Comparison of ENCODE assay signal across 10 cellular contexts in the genomic region with DNA sequence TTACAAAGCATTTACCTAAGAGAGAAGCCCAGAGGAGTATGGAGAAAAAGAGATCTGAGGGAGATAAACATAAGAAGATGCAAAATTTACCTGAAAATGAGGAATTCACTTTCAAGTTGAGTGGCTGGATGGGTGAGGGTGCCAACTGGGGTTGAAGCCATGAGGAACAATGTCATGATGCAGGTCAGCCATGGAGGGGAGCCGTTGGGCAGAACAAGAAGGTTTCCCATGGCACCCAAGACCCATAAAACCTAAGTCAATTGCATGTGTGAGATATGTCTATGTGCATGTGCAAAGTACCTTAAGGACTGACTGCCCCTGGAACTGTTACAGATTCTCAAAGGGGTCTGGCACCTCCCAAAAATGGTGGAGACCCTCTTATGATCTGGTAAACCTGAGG. TPM values are rescaled to one million over a fixed set of nuclear protein-coding genes. Genes with fewer than 3 reads are reported as not detected.
A peak's percentile ranks its signal among the peaks of the same experiment; 100 is the strongest.
DNase-seq lines count a peak whose midpoint lies in the region; ATAC-seq and TF ChIP-seq lines count a peak whose summit lies in the region.
"Had no signal": no experiment of that assay in that cellular context is flagged by ENCODE, and none has a peak within 500 bp of the region (broad histone marks: within the 10 kb centered on the region; RNA-seq: fewer than 3 reads in every experiment).

No MANE protein-coding gene starts in this region.

- TF ChIP-seq CTCF in GM23338 (conservative IDR thresholded peaks at IDR 0.05; ENCODE audit: low read depth in 2 of 2), result peak; percentile 48 to 75
- peak; percentile 56 for TF ChIP-seq CTCF in fibroblast of pulmonary artery (IDR thresholded peaks at IDR 0.05; ENCODE audit: low read length, missing control alignments)
- peak; percentile 43 for TF ChIP-seq CTCF in osteoblast (IDR thresholded peaks at IDR 0.05; ENCODE audit: extremely low read depth, low read depth, low read length)
- TF ChIP-seq CTCF in GM13976 (IDR thresholded peaks at IDR 0.05; ENCODE audit: borderline replicate concordance, control extremely low read depth, extremely low read depth, insufficient read depth, missing control alignments), result no peak
- TF ChIP-seq CTCF in vagina (IDR thresholded peaks at IDR 0.05), result peak in 1 of 3 experiments; percentile 8

- no peaks in the 10 kb centered on the region for H3F3A ChIP-seq in GM23338 (replicated peaks; ENCODE audit: low read depth)

- ATAC-seq in GM23338 (peak; percentile 54), HG02642 (IDR thresholded peaks at IDR 0.05; ENCODE audit: poor library complexity, unreplicated experiment) (no peak)

- H3K36me3 Mint-ChIP-seq in GM23338 (ENCODE audit: low read depth), result no peaks in the 10 kb centered on the region
- H3K36me3 Mint-ChIP-seq: activated naive CD8-positive, alpha-beta T cell had no signal

- no peak overlapping the region for H3K4me3 ChIP-seq in GM23338
- no peak overlapping the region for H3K4me3 ChIP-seq in fibroblast of pulmonary artery (replicated peaks; ENCODE audit: low read depth, low read length)
- H3K4me3 ChIP-seq in osteoblast (ENCODE audit: insufficient read depth, low read length), result no peak overlapping the region
- no peak overlapping the region for H3K4me3 ChIP-seq in vagina

- DNase-seq in GM23338 (ENCODE audit: low spot score) (peak; percentile 52), RPMI7951 (ENCODE audit: low read depth) (peak; percentile 5), fibroblast of pulmonary artery (ENCODE audit: low read depth) (peak; percentile 70), osteoblast (ENCODE audit: insufficient read length, low spot score, missing footprints) (peak; percentile 22), GM13976 (ENCODE audit: low spot score) (no peak), vagina (ENCODE audit: extremely low spot score in 2 of 2) (no peak), inferior parietal cortex (ENCODE audit: extremely low spot score) (no peak)

- H3K9me3 ChIP-seq in osteoblast (ENCODE audit: low read depth, low read length) (no peaks in the 10 kb centered on the region), vagina (no peaks in the 10 kb centered on the region)

- H3K4me3 Mint-ChIP-seq in GM23338, result no peak overlapping the region
- H3K4me3 Mint-ChIP-seq: activated naive CD8-positive, alpha-beta T cell; T-helper 2 cell treated with Interferon-gamma antibody and Interleukin-4, amounts not matched to agents 5 μg/mL and 100 μg/mL, for 36 hours had no signal

- peak overlapping the region; percentile 69 for H2AFZ ChIP-seq in GM23338
- H2AFZ ChIP-seq in osteoblast (ENCODE audit: low read length), result no peak overlapping the region

- no peaks in the 10 kb centered on the region for H3K9me2 ChIP-seq in GM23338 (ENCODE audit: insufficient read depth)

- H3K9me3 Mint-ChIP-seq in GM23338, result no peaks in the 10 kb centered on the region
- H3K9me3 Mint-ChIP-seq: T-helper 2 cell treated with Interferon-gamma antibody and Interleukin-4, amounts not matched to agents 5 μg/mL and 100 μg/mL, for 36 hours had no signal

- H3K27ac ChIP-seq in GM23338 (ENCODE audit: low read depth) (no peak overlapping the region), osteoblast (ENCODE audit: low read depth, low read length) (no peak overlapping the region), vagina (no peak overlapping the region)

- H3K4me2 ChIP-seq in GM23338 (no peak overlapping the region), osteoblast (ENCODE audit: insufficient read depth, low read length) (no peak overlapping the region)

- TF ChIP-seq POLR2A in vagina (IDR thresholded peaks at IDR 0.05), result no peak

- H3K27me3 ChIP-seq in GM23338 (ENCODE audit: insufficient read depth) (no peaks in the 10 kb centered on the region), osteoblast (ENCODE audit: insufficient read depth, low read length) (no peaks in the 10 kb centered on the region), vagina (no peaks in the 10 kb centered on the region)

- H3K27ac Mint-ChIP-seq in GM23338, result no peak overlapping the region
- H3K27ac Mint-ChIP-seq: activated naive CD8-positive, alpha-beta T cell; T-helper 2 cell treated with Interferon-gamma antibody and Interleukin-4, amounts not matched to agents 5 μg/mL and 100 μg/mL, for 36 hours had no signal

- peaks cover 2% of the 10 kb centered on the region for H3K27me3 Mint-ChIP-seq in GM23338 (ENCODE audit: insufficient read depth, low read depth, poor library complexity)
- H3K27me3 Mint-ChIP-seq: activated naive CD8-positive, alpha-beta T cell had no signal

- in situ Hi-C loops in GM13976 (cut with MboI; ENCODE audit: low sequenced_read_pairs, unreplicated experiment), result no loop called here

- H3K4me1 ChIP-seq in GM23338 (ENCODE audit: insufficient read depth) (no peaks in the 10 kb centered on the region), osteoblast (ENCODE audit: insufficient read depth, low read length) (no peaks in the 10 kb centered on the region), vagina (no peaks in the 10 kb centered on the region)

- H4K20me1 ChIP-seq in GM23338 (replicated peaks; ENCODE audit: insufficient read depth) (no peaks in the 10 kb centered on the region), osteoblast (ENCODE audit: insufficient read depth, low read length) (no peaks in the 10 kb centered on the region)

- intact Hi-C loops in vagina (cut with DNase I), result no loop called here

- H3K4me1 Mint-ChIP-seq in GM23338, result no peaks in the 10 kb centered on the region; the same call in 2 of the 3 replicates

- H3K36me3 ChIP-seq in GM23338 (ENCODE audit: insufficient read depth) (no peaks in the 10 kb centered on the region), osteoblast (ENCODE audit: insufficient read depth, low read length) (no peaks in the 10 kb centered on the region), vagina (no peaks in the 10 kb centered on the region)

- H3K79me2 ChIP-seq in GM23338 (replicated peaks; ENCODE audit: insufficient read depth) (no peaks in the 10 kb centered on the region), osteoblast (ENCODE audit: insufficient read depth, low read length) (no peaks in the 10 kb centered on the region)

TF ChIP-seq in GM23338, 12 proteins besides CTCF, POLR2A, EP300 and RAD21 (continues in another document):
- TF ChIP-seq STAT1 (IDR thresholded peaks at IDR 0.05; ENCODE audit: unreplicated experiment), result no peak
- no peak for TF ChIP-seq ZNF331 (CRISPR knock-in tag; IDR thresholded peaks at IDR 0.05; ENCODE audit: low read depth)
- no peak for TF ChIP-seq NANOG (IDR thresholded peaks at IDR 0.05; ENCODE audit: borderline replicate concordance)
- no peak for TF ChIP-seq ZNF114 (CRISPR knock-in tag; IDR thresholded peaks at IDR 0.05)
- no peak for TF ChIP-seq EZH2phosphoT487 (IDR thresholded peaks at IDR 0.05; ENCODE audit: unreplicated experiment)

RNA-seq across cellular contexts. Expression of a gene that starts 46.6 kb away (rescaled TPM):
- 7.0 and 10.8 TPM in 2 replicates for total RNA-seq in GM23338 (2014; rRNA removed; shearing (Covaris generic))
- 3.8 TPM in 2 replicates for polyA plus RNA-seq in GM23338 (2016; fragmentation: Nextera tagmentation; extraction: Ambion mirVana)
- 11.9 and 12.6 TPM in 2 replicates for total RNA-seq in RPMI7951 (2014; rRNA removed; shearing (Covaris generic))
- total RNA-seq in osteoblast (11.5 and 16.3 TPM in 2 replicates), vagina (9.8 TPM)

Comparison
In these comparisons a context has a peak if more than half of its experiments do, and no peak if none do; other contexts are left out.
1. DNase-seq: peak in GM23338 (single experiment), RPMI7951 (single experiment), fibroblast of pulmonary artery (single experiment) and osteoblast (single experiment); none in GM13976 (single experiment), vagina (0 of 2) and inferior parietal cortex (single experiment).